ENCODE assay signal across 8 cellular contexts in the genomic region with DNA sequence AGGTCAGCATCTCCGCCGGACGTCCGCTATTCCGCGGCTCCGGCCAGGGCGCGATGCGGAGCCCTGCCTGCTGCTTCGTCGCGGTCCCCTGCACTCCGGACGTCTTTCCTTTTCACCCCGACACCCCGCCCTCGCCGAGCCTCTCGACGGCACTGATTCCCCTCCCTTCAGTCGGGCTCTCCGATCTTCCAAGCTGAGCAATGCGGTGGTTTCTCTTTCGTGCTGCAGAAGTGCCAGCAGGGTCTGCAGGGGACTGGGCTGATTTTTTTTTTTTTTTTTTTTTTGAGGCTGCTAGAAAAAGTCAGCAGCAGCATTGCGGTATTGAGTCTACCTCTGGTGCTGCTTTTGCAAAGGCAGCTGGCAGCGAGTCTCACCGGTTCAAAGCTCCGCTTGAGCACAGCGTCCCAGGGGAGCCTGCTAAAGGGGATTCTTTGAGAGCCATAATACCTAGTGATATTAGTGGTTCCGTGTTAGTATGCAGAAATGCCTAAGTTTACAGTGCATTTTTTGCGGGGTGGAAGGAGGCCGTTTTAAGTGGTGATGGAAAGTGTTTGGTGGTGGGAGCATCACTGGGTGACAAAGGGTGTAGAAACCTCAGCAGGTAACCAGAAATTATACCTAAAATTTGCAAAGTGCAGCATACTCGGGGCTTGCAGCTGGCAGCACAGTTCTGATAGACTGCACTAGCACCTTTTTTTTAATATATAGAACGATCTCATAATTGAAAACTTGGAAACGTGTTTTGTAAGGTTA. TPM values are rescaled to one million over a fixed set of nuclear protein-coding genes. Genes with fewer than 3 reads are reported as not detected.
DNase-seq lines count a peak whose midpoint lies in the region; ATAC-seq and TF ChIP-seq lines count a peak whose summit lies in the region.

No MANE protein-coding gene starts in this region.

- ATAC-seq in HG03045 (IDR thresholded peaks at IDR 0.05; ENCODE audit: unreplicated experiment) (peak; percentile 40), left lung (peak; percentile 44)

- no peak for TF ChIP-seq CTCF in left lung (IDR thresholded peaks at IDR 0.05)

- H3K27ac ChIP-seq in cingulate gyrus (ENCODE audit: low read depth, low read length), result peak overlapping the region; percentile 78
- peak overlapping the region; percentile 96 to 97 for H3K27ac ChIP-seq in left lung

- H3K4me3 ChIP-seq in left lung, result peak overlapping the region; percentile 73 to 81

- DNase-seq in SHP77 (lab: John Stamatoyannopoulos, UW) (peak; percentile 23 to 33), SHP77 treated with DMSO at 0.1 percent for 48 hours (lab: John Stamatoyannopoulos, UW) (no peak), NCI-H2171 treated with DMSO at 0.1 percent for 48 hours (lab: John Stamatoyannopoulos, UW) (peak; percentile 72), left lung (peak; percentile 86 to 93)
- peak; percentile 57 to 63 for DNase-seq in activated CD4-positive, alpha-beta T cell treated with anti-CD3 and anti-CD28 coated beads for 24 hours (ENCODE audit: low read depth in 2 of 2)
- peak; percentile 68 to 77 for DNase-seq in stimulated activated CD4-positive, alpha-beta T cell treated with anti-CD3 and anti-CD28 coated beads, Interleukin-4, amount 100 ng/mL, for 4 hours

- H3K9me3 ChIP-seq in left lung, result no peaks in the 10 kb centered on the region

- intact Hi-C loops in left lung (cut with DNase I), result loop anchor here in 1 of 2 donors (10.0 kb wide), 1 partner anchor 143 kb away; no protein-coding TSS in a partner anchor

- H3K36me3 ChIP-seq in left lung, result no peaks in the 10 kb centered on the region

- H3K4me1 ChIP-seq in left lung, result peaks cover 21 to 73% of the 10 kb centered on the region in 2 donors

- no peaks in the 10 kb centered on the region for H3K27me3 ChIP-seq in left lung

RNA-seq across cellular contexts. Expression of a gene that starts 1.0 kb away (rescaled TPM):
- total RNA-seq in left lung, result 10 to 100 TPM; 29.1 to 37.6 TPM
